32 cellular contexts compared by ENCODE assay signal in the genomic region with DNA sequence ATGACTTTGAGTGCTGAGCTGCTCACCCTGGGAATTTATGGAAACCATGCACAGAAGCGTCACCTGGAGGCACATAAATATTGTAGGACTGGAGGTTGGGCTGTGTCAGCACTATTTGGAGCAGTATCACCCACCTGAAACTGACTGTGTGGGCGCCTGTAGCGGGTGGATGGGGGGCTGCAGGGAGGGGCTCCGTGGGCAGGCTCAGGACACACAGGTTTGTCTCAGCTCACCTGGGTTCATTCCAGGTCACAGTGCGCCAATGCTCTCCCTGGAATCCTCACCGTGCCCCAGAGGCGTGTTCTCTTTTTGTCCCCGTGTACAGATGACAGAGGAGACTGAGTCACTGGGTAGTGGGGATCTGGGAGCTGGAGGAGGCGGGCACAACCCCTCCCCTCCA.
"Had no signal": no experiment of that assay in that cellular context is flagged by ENCODE, and none has a peak within 500 bp of the region (broad histone marks: within the 10 kb centered on the region; RNA-seq: fewer than 3 reads in every experiment).

No MANE protein-coding gene starts in this region.

- DNase-seq: activated B cell treated with CpG ODN at 0.5 μM for 24 hours; activated CD4-positive, alpha-beta memory T cell treated with anti-CD3 and anti-CD28 coated beads for 36 hours; activated CD4-positive, alpha-beta T cell treated with anti-CD3 and anti-CD28 coated beads for 4 hours; activated CD4-positive, alpha-beta T cell treated with anti-CD3 and anti-CD28 coated beads, Interleukin-2, amount 50 U/mL, for 1 hour; activated CD4-positive, CD25-positive, alpha-beta regulatory T cell treated with anti-CD3 and anti-CD28 coated beads, Interleukin-2, amount 50 U/mL, for 72 hours; activated CD8-positive, alpha-beta memory T cell treated with anti-CD3 and anti-CD28 coated beads, Interleukin-2, amount 50 U/mL, for 4 hours; activated effector memory CD4-positive, alpha-beta T cell treated with Interleukin-2 at 50 U/mL for 16 hours; activated naive CD4-positive, alpha-beta T cell treated with anti-CD3 and anti-CD28 coated beads, Interleukin-2, amount 50 U/mL, for 16 hours; activated naive CD8-positive, alpha-beta T cell treated with anti-CD3 and anti-CD28 coated beads for 36 hours; activated T-cell treated with anti-CD3 and anti-CD28 coated beads for 4 hours; activated T-cell treated with anti-CD3 and anti-CD28 coated beads, Interleukin-2, amount 50 U/mL, for 48 hours; amniotic stem cell; aorta; brain microvascular endothelial cell; central memory CD4-positive, alpha-beta T cell; Karpas-422; NCI-H1417; NCI-H146; NCI-H187; NCI-H2081; NCI-H345; NCI-H524 treated with DMSO at 0.1 percent for 48 hours; NK-92 treated with Interleukin-12 subunit alpha and Interleukin-12 subunit beta, amount 100 ng/mL, for 24 hours; PC-3; SW 1271; T-helper 1 cell; T-helper 2 cell; T-helper 9 cell had no signal

- H3K36me3 ChIP-seq: brain microvascular endothelial cell had no signal

- ATAC-seq: PC-3, Right ventricle myocardium inferior had no signal

- H3K27ac ChIP-seq: brain microvascular endothelial cell, RWPE1, VCaP had no signal

- FAIRE-seq: RCC 7860 had no signal
